Comparison of ENCODE assay signal across 8 cellular contexts in the genomic region with DNA sequence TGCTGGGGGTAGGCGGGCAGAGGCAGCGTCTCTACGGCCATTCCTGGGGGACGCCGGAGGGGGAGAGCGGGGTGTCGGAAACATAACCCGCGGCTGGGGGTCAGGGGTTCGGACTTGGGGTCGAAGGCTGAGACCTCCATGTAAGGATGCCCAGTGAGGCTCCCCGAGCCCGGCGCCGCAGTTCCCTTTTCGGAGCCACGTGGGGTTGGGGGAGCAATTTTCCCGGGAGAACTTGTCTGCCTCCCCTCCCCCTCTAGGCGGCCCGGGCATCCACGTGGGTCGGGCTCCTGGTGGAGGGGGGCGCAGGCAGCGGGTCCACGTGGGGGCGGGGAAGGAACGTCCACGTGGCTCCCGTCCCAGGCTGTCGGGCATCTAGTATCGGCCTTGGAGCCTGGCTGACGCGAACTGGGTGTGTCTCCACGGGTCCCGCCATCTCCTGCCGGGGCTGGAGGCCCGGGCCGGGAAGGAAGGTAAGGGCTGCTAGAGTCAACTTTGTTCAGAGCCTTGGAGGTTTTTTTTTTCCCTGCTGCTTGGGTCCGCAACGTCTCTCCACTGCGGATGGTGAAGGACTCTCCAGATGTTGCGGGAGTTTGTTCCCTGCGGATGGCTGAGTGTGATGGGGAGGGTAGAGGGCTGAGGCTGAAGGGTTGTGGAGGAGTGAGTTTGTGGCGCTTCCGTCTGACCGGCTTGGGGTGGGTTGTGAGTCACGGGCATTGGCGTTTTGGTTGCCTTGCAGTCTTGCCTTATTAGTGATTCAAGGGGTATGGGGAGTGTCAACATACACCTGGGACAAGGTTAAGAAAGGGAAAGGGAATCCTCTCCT. TPM values are rescaled to one million over a fixed set of nuclear protein-coding genes. Genes with fewer than 3 reads are reported as not detected.
A peak's percentile ranks its signal among the peaks of the same experiment; 100 is the strongest.
DNase-seq lines count a peak whose midpoint lies in the region; ATAC-seq and TF ChIP-seq lines count a peak whose summit lies in the region.

No MANE protein-coding gene starts in this region.

- TF ChIP-seq EP300 in tibial nerve (IDR thresholded peaks at IDR 0.05), result no peak

- H3K27ac ChIP-seq in osteoblast (ENCODE audit: low read depth, low read length) (peak overlapping the region; percentile 88), tibial nerve (peak overlapping the region; percentile 81 to 96 (median 92))

- H3K79me2 ChIP-seq in osteoblast (ENCODE audit: insufficient read depth, low read length), result peaks cover 57% of the 10 kb centered on the region

- no peak for TF ChIP-seq CTCF in osteoblast (IDR thresholded peaks at IDR 0.05; ENCODE audit: extremely low read depth, low read depth, low read length)
- no peak for TF ChIP-seq CTCF in tibial nerve (IDR thresholded peaks at IDR 0.05)

- H3K27me3 ChIP-seq in osteoblast (ENCODE audit: insufficient read depth, low read length) (no peaks in the 10 kb centered on the region), tibial nerve (no peaks in the 10 kb centered on the region)

- H3K4me1 ChIP-seq in osteoblast (ENCODE audit: insufficient read depth, low read length), result peaks cover 24% of the 10 kb centered on the region
- peaks cover 0 to 42% (median 11%) of the 10 kb centered on the region in 4 donors for H3K4me1 ChIP-seq in tibial nerve

- H3K4me3 Mint-ChIP-seq in activated naive CD8-positive, alpha-beta T cell treated with anti-CD3 and anti-CD28 coated beads for 36 hours, result peak overlapping the region; percentile 100

- ATAC-seq in HG03159 (IDR thresholded peaks at IDR 0.05; ENCODE audit: unreplicated experiment), result peak; percentile 13
- ATAC-seq in Right ventricle myocardium superior (ENCODE audit: poor library complexity), result peak; percentile 32
- ATAC-seq in HG03135 (IDR thresholded peaks at IDR 0.05; ENCODE audit: unreplicated experiment), result no peak

- H3K27ac Mint-ChIP-seq in activated naive CD8-positive, alpha-beta T cell treated with anti-CD3 and anti-CD28 coated beads for 36 hours, result peak overlapping the region; percentile 99

- H3K36me3 ChIP-seq in osteoblast (ENCODE audit: insufficient read depth, low read length) (peaks cover 19% of the 10 kb centered on the region), tibial nerve (peaks cover 0 to 12% (median 7%) of the 10 kb centered on the region in 3 donors)

- H3K27me3 Mint-ChIP-seq in activated naive CD8-positive, alpha-beta T cell treated with anti-CD3 and anti-CD28 coated beads for 36 hours, result peaks cover 4% of the 10 kb centered on the region

- H3K9me3 Mint-ChIP-seq in activated naive CD8-positive, alpha-beta T cell treated with anti-CD3 and anti-CD28 coated beads for 36 hours, result no peaks in the 10 kb centered on the region

- TF ChIP-seq POLR2A in tibial nerve (IDR thresholded peaks at IDR 0.05), result no peak

- peaks cover 47% of the 10 kb centered on the region for H4K20me1 ChIP-seq in osteoblast (ENCODE audit: insufficient read depth, low read length)

- H3K4me3 ChIP-seq in osteoblast (ENCODE audit: insufficient read depth, low read length), result peak overlapping the region; percentile 89
- peak overlapping the region; percentile 77 to 99 (median 92) for H3K4me3 ChIP-seq in tibial nerve

- no peaks in the 10 kb centered on the region for H3K9me3 ChIP-seq in osteoblast (ENCODE audit: low read depth, low read length)
- H3K9me3 ChIP-seq in tibial nerve, result no peaks in the 10 kb centered on the region

- intact Hi-C loops in Right ventricle myocardium superior (cut with DNase I), result no loop called here

- peak overlapping the region; percentile 85 for H2AFZ ChIP-seq in osteoblast (ENCODE audit: low read length)

- DNase-seq in DMS114 treated with DMSO at 0.1 percent for 48 hours (lab: John Stamatoyannopoulos, UW; ENCODE audit: unreplicated experiment) (peak; percentile 57), RPMI8226 (peak; percentile 68), Right ventricle myocardium superior (peak; percentile 79), osteoblast (ENCODE audit: insufficient read length, low spot score, missing footprints) (peak; percentile 92), tibial nerve (ENCODE audit: low spot score in 2 of 2) (peak; percentile 45 to 46)
- DNase-seq in activated naive CD8-positive, alpha-beta T cell treated with anti-CD3 and anti-CD28 coated beads for 36 hours, result peak; percentile 82

- H3K36me3 Mint-ChIP-seq in activated naive CD8-positive, alpha-beta T cell treated with anti-CD3 and anti-CD28 coated beads for 36 hours, result peaks cover 41% of the 10 kb centered on the region

- 0 to 2% methylated on average over 23 to 43 of the region's 48 CpGs for WGBS in tibial nerve, 2 donors

- peak overlapping the region; percentile 84 for H3K4me2 ChIP-seq in osteoblast (ENCODE audit: insufficient read depth, low read length)

- H3K4me1 Mint-ChIP-seq in activated naive CD8-positive, alpha-beta T cell treated with anti-CD3 and anti-CD28 coated beads for 36 hours, result peaks cover 37% of the 10 kb centered on the region

RNA-seq across cellular contexts. Expression of gene PPRC1, which starts 0.7 kb away (rescaled TPM):
- total RNA-seq in activated naive CD8-positive, alpha-beta T cell treated with anti-CD3 and anti-CD28 coated beads for 36 hours, result 100 to 1,000 TPM; 104 to 111 TPM
- total RNA-seq in Right ventricle myocardium superior, result 10.5 TPM
- 14.1 and 17.7 TPM in 2 replicates for total RNA-seq in osteoblast
- total RNA-seq in tibial nerve, result 10 to 100 TPM; 10.1 to 26.4 (median 18.7) TPM

RNA-seq across cellular contexts. Expression of gene LDB1, which starts 13.4 kb away (rescaled TPM):
- 10 to 100 TPM; 68.0 to 71.5 TPM for total RNA-seq in activated naive CD8-positive, alpha-beta T cell treated with anti-CD3 and anti-CD28 coated beads for 36 hours
- total RNA-seq in Right ventricle myocardium superior, result 56.2 TPM
- total RNA-seq in osteoblast, result 62.2 and 63.6 TPM in 2 replicates
- 10 to 100 TPM; 37.0 to 50.7 (median 45.8) TPM for total RNA-seq in tibial nerve

RNA-seq across cellular contexts. Expression of gene NOLC1, which starts 18.6 kb away (rescaled TPM):
- 100 to 1,000 TPM; 337 to 346 TPM for total RNA-seq in activated naive CD8-positive, alpha-beta T cell treated with anti-CD3 and anti-CD28 coated beads for 36 hours
- 22.8 TPM for total RNA-seq in Right ventricle myocardium superior
- 13.3 and 18.1 TPM in 2 replicates for total RNA-seq in osteoblast
- total RNA-seq in tibial nerve, result 10 to 100 TPM; 31.2 to 58.2 (median 51.4) TPM

Comparison
In these comparisons a context has a peak if more than half of its experiments do, and no peak if none do; other contexts are left out.
1. RNA of gene NOLC1, which starts 18.6 kb away (total RNA-seq): 337 to 346 TPM in activated naive CD8-positive, alpha-beta T cell treated with anti-CD3 and anti-CD28 coated beads for 36 hours; 31.2 to 58.2 TPM in tibial nerve, 22.8 TPM in Right ventricle myocardium superior (single experiment) and 13.3 to 18.1 TPM in osteoblast; every median in the first group is over 4 times any median in the second.
2. Peak in every context shown above with its lines, with median percentiles within 50 percentile points of each other: DNase-seq.